10 cellular contexts compared by ENCODE assay signal in genomic region chr10:44990302-44990655, GRCh38. TPM values are rescaled to one million over a fixed set of nuclear protein-coding genes. Genes with fewer than 3 reads are reported as not detected.
DNase-seq lines count a peak whose midpoint lies in the region; ATAC-seq, FAIRE-seq and TF ChIP-seq lines count a peak whose summit lies in the region.
"Had no signal": no experiment of that assay in that cellular context is flagged by ENCODE, and none has a peak within 500 bp of the region (broad histone marks: within the 10 kb centered on the region; RNA-seq: fewer than 3 reads in every experiment).

No MANE protein-coding gene starts in this region.

- H3K4me2 ChIP-seq in A549: no peak overlapping the region

- POLR2A ChIA-PET in A549 (lab: Yijun Ruan, JAX): interaction anchor here (0.8 kb wide), 1 partner anchor 11 kb away, joined by 4 read pairs; the partner anchor contains the start of gene DEPP1

- H3K4me3 ChIP-seq in A549 (no peak overlapping the region), HUES6 (ENCODE audit: low read depth, low read length) (0 out of 2 replicates have a peak overlapping the region, but pooled peaks have one; percentile 19), right lobe of liver (peak overlapping the region in 1 of 3 donors; percentile 1)

- 38% methylated on average over 8 of the region's 8 CpGs for WGBS in A549 (ENCODE audit: missing lambda C conversion rate)
- WGBS in right lobe of liver (ENCODE audit: insufficient coverage, low coverage, low lambda C conversion rate, missing lambda C conversion rate): 8% methylated on average over 7 of the region's 8 CpGs

- peaks cover 5 to 11% of the 10 kb centered on the region in 2 donors for H3K4me1 Mint-ChIP-seq in natural killer cell treated with Interleukin-12 subunit alpha and Interleukin-12 subunit beta and Interleukin-15 and Interleukin-18, amount 100 ng/mL, for 72 hours (ENCODE audit: low read depth in 2 of 2)
- H3K4me1 Mint-ChIP-seq in activated T-cell treated with anti-CD3 and anti-CD28 coated beads, Interleukin-2, amount 50 U/mL, for 72 hours (ENCODE audit: low read depth): peaks cover 7% of the 10 kb centered on the region

- H3K27me3 ChIP-seq in HUES6 (ENCODE audit: control insufficient read depth, insufficient read depth, low read length) (0 out of 2 replicates have a peak, but pooled peaks cover 3% of the 10 kb centered on the region), right lobe of liver (no peaks in the 10 kb centered on the region)

- H3K9me3 ChIP-seq in A549 (no peaks in the 10 kb centered on the region), HUES6 (ENCODE audit: control insufficient read depth, insufficient read depth, low read depth, low read length) (no peaks in the 10 kb centered on the region), right lobe of liver (no peaks in the 10 kb centered on the region)

- H3K36me3 ChIP-seq in HUES6 (ENCODE audit: control insufficient read depth, insufficient read depth, low read length): peaks cover 5% of the 10 kb centered on the region; the same call in 1 of the 2 replicates
- peaks cover 0 to under 1% (median 0%) of the 10 kb centered on the region in 4 donors for H3K36me3 ChIP-seq in right lobe of liver

- peak in 1 of 2 experiments; percentile 78; a peak in 3 of 6 replicates for ATAC-seq in A549
- ATAC-seq in right lobe of liver: peak; percentile 58 to 78 (median 62)
- ATAC-seq in natural killer cell treated with Interleukin-12 subunit alpha and Interleukin-12 subunit beta and Interleukin-15 and Interleukin-18, amount 100 ng/mL, for 72 hours: no peak
- ATAC-seq in activated T-cell treated with anti-CD3 and anti-CD28 coated beads, Interleukin-2, amount 50 U/mL, for 72 hours (replicated peaks in 1 of 2): no peak
- ATAC-seq in GM18520 (IDR thresholded peaks at IDR 0.05; ENCODE audit: unreplicated experiment): no peak
- ATAC-seq: activated naive CD8-positive, alpha-beta T cell treated with anti-CD3 and anti-CD28 coated beads, Interleukin-2, amount 50 U/mL, for 24 hours had no signal

- H3K27me3 Mint-ChIP-seq in natural killer cell treated with Interleukin-12 subunit alpha and Interleukin-12 subunit beta and Interleukin-15 and Interleukin-18, amount 100 ng/mL, for 72 hours: no peaks in the 10 kb centered on the region
- H3K27me3 Mint-ChIP-seq in activated T-cell treated with anti-CD3 and anti-CD28 coated beads, Interleukin-2, amount 50 U/mL, for 72 hours (ENCODE audit: low read depth): peaks cover 6% of the 10 kb centered on the region
- H3K27me3 Mint-ChIP-seq: activated naive CD8-positive, alpha-beta T cell treated with anti-CD3 and anti-CD28 coated beads, Interleukin-2, amount 50 U/mL, for 24 hours had no signal

- FAIRE-seq in A549 (lab: Jason Lieb, UNC): no peak

- TF ChIP-seq POLR2A in A549 (IDR thresholded peaks at IDR 0.05; ENCODE audit: low read length): no peak
- no peak for TF ChIP-seq POLR2A in right lobe of liver (IDR thresholded peaks at IDR 0.05)

- H3K4me1 ChIP-seq in A549: peaks cover 4% of the 10 kb centered on the region; the same call in 2 of the 3 replicates
- peaks cover 62% of the 10 kb centered on the region for H3K4me1 ChIP-seq in HUES6 (ENCODE audit: control insufficient read depth, insufficient read depth, low read length)
- peaks cover 0 to 59% (median 32%) of the 10 kb centered on the region in 4 donors for H3K4me1 ChIP-seq in right lobe of liver

- DNase-seq in A549 (ENCODE audit: low read depth in 1 of 2, low spot score in 1 of 2): no peak
- DNase-seq in caudate nucleus (lab: John Stamatoyannopoulos, UW): no peak
- DNase-seq in right lobe of liver: no peak
- DNase-seq in natural killer cell treated with Interleukin-12 subunit alpha and Interleukin-12 subunit beta and Interleukin-15 and Interleukin-18, amount 100 ng/mL, for 72 hours (ENCODE audit: low spot score): no peak
- no peak for DNase-seq in putamen (ENCODE audit: low spot score)
- DNase-seq in activated T-cell treated with anti-CD3 and anti-CD28 coated beads, Interleukin-2, amount 50 U/mL, for 72 hours: no peak
- DNase-seq: activated naive CD8-positive, alpha-beta T cell treated with anti-CD3 and anti-CD28 coated beads, Interleukin-2, amount 50 U/mL, for 24 hours had no signal

- no peaks in the 10 kb centered on the region for H3K9me3 Mint-ChIP-seq in natural killer cell treated with Interleukin-12 subunit alpha and Interleukin-12 subunit beta and Interleukin-15 and Interleukin-18, amount 100 ng/mL, for 72 hours
- H3K9me3 Mint-ChIP-seq in activated T-cell treated with anti-CD3 and anti-CD28 coated beads, Interleukin-2, amount 50 U/mL, for 72 hours: no peaks in the 10 kb centered on the region
- H3K9me3 Mint-ChIP-seq: activated naive CD8-positive, alpha-beta T cell treated with anti-CD3 and anti-CD28 coated beads, Interleukin-2, amount 50 U/mL, for 24 hours; CD14-positive monocyte had no signal

- no peak for TF ChIP-seq EP300 in A549 (IDR thresholded peaks at IDR 0.05)

- CTCF ChIA-PET in A549 (lab: Yijun Ruan, JAX): interaction anchor here (0.6 to 4.3 kb wide), 8 partner anchors 10 to 1259 kb away, joined by 3 to 30 read pairs (median 4); partner anchors contain the start of gene DEPP1

- H3K27ac ChIP-seq in A549: no peak overlapping the region
- H3K27ac ChIP-seq in HUES6 (ENCODE audit: low read depth, low read length): no peak overlapping the region
- H3K27ac ChIP-seq in caudate nucleus (ENCODE audit: low read depth, low read length): peak overlapping the region; percentile 20
- peak overlapping the region; percentile 14 to 82 (median 65) for H3K27ac ChIP-seq in right lobe of liver

- no peaks in the 10 kb centered on the region for H3K36me3 Mint-ChIP-seq in natural killer cell treated with Interleukin-12 subunit alpha and Interleukin-12 subunit beta and Interleukin-15 and Interleukin-18, amount 100 ng/mL, for 72 hours
- H3K36me3 Mint-ChIP-seq in activated T-cell treated with anti-CD3 and anti-CD28 coated beads, Interleukin-2, amount 50 U/mL, for 72 hours (ENCODE audit: insufficient read depth in 2 of 2): no peaks in the 10 kb centered on the region

- no peak overlapping the region for H3K4me3 Mint-ChIP-seq in natural killer cell treated with Interleukin-12 subunit alpha and Interleukin-12 subunit beta and Interleukin-15 and Interleukin-18, amount 100 ng/mL, for 72 hours
- H3K4me3 Mint-ChIP-seq in activated T-cell treated with anti-CD3 and anti-CD28 coated beads, Interleukin-2, amount 50 U/mL, for 72 hours: no peak overlapping the region
- H3K4me3 Mint-ChIP-seq: activated naive CD8-positive, alpha-beta T cell treated with anti-CD3 and anti-CD28 coated beads, Interleukin-2, amount 50 U/mL, for 24 hours; CD14-positive monocyte had no signal

- TF ChIP-seq RAD21 in A549 (conservative IDR thresholded peaks at IDR 0.05 in 1 of 2, IDR thresholded peaks at IDR 0.05 in 1 of 2): peak; percentile 35 to 43; a peak in 4 of 5 replicates

- intact Hi-C loops in right lobe of liver (cut with DNase I): no loop called here

- no peak overlapping the region for H3K9ac ChIP-seq in HUES6 (ENCODE audit: low read length)

- TF ChIP-seq CTCF in A549 (IDR thresholded peaks at IDR 0.05) (peak; percentile 18; the same call in 2 of the 3 replicates), right lobe of liver (IDR thresholded peaks at IDR 0.05) (peak in 3 of 4 donors; percentile 22 to 35 (median 30))

- H3K27ac Mint-ChIP-seq in natural killer cell treated with Interleukin-12 subunit alpha and Interleukin-12 subunit beta and Interleukin-15 and Interleukin-18, amount 100 ng/mL, for 72 hours: peak overlapping the region in 1 of 2 donors; percentile 34
- H3K27ac Mint-ChIP-seq in activated T-cell treated with anti-CD3 and anti-CD28 coated beads, Interleukin-2, amount 50 U/mL, for 72 hours: no peak overlapping the region
- H3K27ac Mint-ChIP-seq: activated naive CD8-positive, alpha-beta T cell treated with anti-CD3 and anti-CD28 coated beads, Interleukin-2, amount 50 U/mL, for 24 hours had no signal

RNA-seq across cellular contexts. Expression of gene ZNF22, which starts 10.4 kb away (rescaled TPM):
- polyA plus RNA-seq in A549 (2011; rRNA removed): 11.0 and 13.0 TPM in 2 replicates
- polyA plus RNA-seq in A549 (2012; cell fraction: cytosol; rRNA removed): 2.8 and 2.9 TPM in 2 replicates
- 0.54 and 1.7 TPM in 2 replicates for polyA plus RNA-seq in A549 (2012; cell fraction: nucleus; rRNA removed)
- polyA plus RNA-seq in A549 (2017; fragmentation: RNase III; extraction: RNeasy Plus Mini Kit Qiagen cat#74134 plus additional on column Dnase treatment): 8.5 to 8.7 TPM (median 8.6 TPM) in 3 replicates
- polyA minus RNA-seq in A549 (2011; rRNA and poly(A)+ RNA removed): 1.4 and 2.2 TPM in 2 replicates
- total RNA-seq in right lobe of liver: 10 to 100 TPM; 10.3 to 25.2 (median 12.2) TPM
- total RNA-seq in natural killer cell treated with Interleukin-12 subunit alpha and Interleukin-12 subunit beta and Interleukin-15 and Interleukin-18, amount 100 ng/mL, for 72 hours: 10 to 100 TPM; 22.7 to 29.0 TPM
- total RNA-seq in activated T-cell treated with anti-CD3 and anti-CD28 coated beads, Interleukin-2, amount 50 U/mL, for 72 hours: 10 to 100 TPM; 34.8 to 44.0 TPM

RNA-seq across cellular contexts. Expression of gene DEPP1, which starts 11.7 kb away (rescaled TPM):
- polyA plus RNA-seq in A549 (2011; rRNA removed): 0.89 and 0.92 TPM in 2 replicates
- polyA plus RNA-seq in A549 (2012; cell fraction: cytosol; rRNA removed): 0.37 and 0.71 TPM in 2 replicates
- polyA plus RNA-seq in A549 (2012; cell fraction: nucleus; rRNA removed): 0.51 and 1.2 TPM in 2 replicates
- polyA plus RNA-seq in A549 (2017; fragmentation: RNase III; extraction: RNeasy Plus Mini Kit Qiagen cat#74134 plus additional on column Dnase treatment): 0.22 to 0.50 TPM (median 0.46 TPM) in 3 replicates
- 1.5 and 2.1 TPM in 2 replicates for polyA minus RNA-seq in A549 (2011; rRNA and poly(A)+ RNA removed)
- 10 to 100 TPM in 5 of 6 experiments, 1 to 10 TPM in 1; 5.3 to 94.6 (median 71.5) TPM for total RNA-seq in right lobe of liver
- total RNA-seq in natural killer cell treated with Interleukin-12 subunit alpha and Interleukin-12 subunit beta and Interleukin-15 and Interleukin-18, amount 100 ng/mL, for 72 hours: under 1 TPM; 0.31 to 0.53 TPM
- 1 to 10 TPM in 1 of 2 donors, under 1 TPM in 1; 0.23 to 1.4 TPM for total RNA-seq in activated T-cell treated with anti-CD3 and anti-CD28 coated beads, Interleukin-2, amount 50 U/mL, for 72 hours
- polyA plus RNA-seq: CD14-positive monocyte had no signal

RNA-seq across cellular contexts. Expression of gene RASSF4, which starts 30.7 kb away (rescaled TPM):
- 2.1 and 2.2 TPM in 2 replicates for polyA plus RNA-seq in A549 (2011; rRNA removed)
- polyA plus RNA-seq in A549 (2012; cell fraction: cytosol; rRNA removed): 0.99 and 1.2 TPM in 2 replicates
- 2.7 and 2.9 TPM in 2 replicates for polyA plus RNA-seq in A549 (2012; cell fraction: nucleus; rRNA removed)
- 1.3 to 2.3 TPM (median 1.9 TPM) in 3 replicates for polyA plus RNA-seq in A549 (2017; fragmentation: RNase III; extraction: RNeasy Plus Mini Kit Qiagen cat#74134 plus additional on column Dnase treatment)
- polyA minus RNA-seq in A549 (2011; rRNA and poly(A)+ RNA removed): 2.3 and 2.9 TPM in 2 replicates
- total RNA-seq in right lobe of liver: 10 to 100 TPM; 13.6 to 28.5 (median 19.6) TPM
- total RNA-seq in natural killer cell treated with Interleukin-12 subunit alpha and Interleukin-12 subunit beta and Interleukin-15 and Interleukin-18, amount 100 ng/mL, for 72 hours: 10 to 100 TPM in 1 of 2 donors, 1 to 10 TPM in 1; 9.3 to 44.9 TPM
- 1 to 10 TPM; 2.6 to 2.8 TPM for total RNA-seq in activated T-cell treated with anti-CD3 and anti-CD28 coated beads, Interleukin-2, amount 50 U/mL, for 72 hours

Comparison
In these comparisons a context has a peak if more than half of its experiments do, and no peak if none do; other contexts are left out.
1. ATAC-seq: peak in right lobe of liver (4 of 4); none in natural killer cell treated with Interleukin-12 subunit alpha and Interleukin-12 subunit beta and Interleukin-15 and Interleukin-18, amount 100 ng/mL, for 72 hours (0 of 2), activated T-cell treated with anti-CD3 and anti-CD28 coated beads, Interleukin-2, amount 50 U/mL, for 72 hours (0 of 2) and GM18520 (single experiment).
2. H3K27ac ChIP-seq: peak in caudate nucleus (single experiment) and right lobe of liver (3 of 3); none in A549 (0 of 2) and HUES6 (single experiment).